10 cellular contexts compared by ENCODE assay signal in genomic region chr1:23563755-23564374, GRCh38. TPM values are rescaled to one million over a fixed set of nuclear protein-coding genes. Genes with fewer than 3 reads are reported as not detected.
A peak's percentile ranks its signal among the peaks of the same experiment; 100 is the strongest.
DNase-seq lines count a peak whose midpoint lies in the region; ATAC-seq, FAIRE-seq and TF ChIP-seq lines count a peak whose summit lies in the region.
"Had no signal": no experiment of that assay in that cellular context is flagged by ENCODE, and none has a peak within 500 bp of the region (broad histone marks: within the 10 kb centered on the region; RNA-seq: fewer than 3 reads in every experiment).

No MANE protein-coding gene starts in this region.

- no peak for TF ChIP-seq POLR2A in heart left ventricle (IDR thresholded peaks at IDR 0.05)
- no peak for TF ChIP-seq POLR2A in vagina (IDR thresholded peaks at IDR 0.05)

- intact Hi-C loops in heart left ventricle (cut with DNase I) = no loop called here
- intact Hi-C loops in Right ventricle myocardium superior (cut with DNase I) = loop anchor here (5.0 kb wide), 1 partner anchor 73 kb away; no protein-coding TSS in a partner anchor
- intact Hi-C loops in vagina (cut with DNase I) = no loop called here
- intact Hi-C loops in pancreas (cut with DNase I) = no loop called here

- peaks cover 10% of the 10 kb centered on the region for H3K4me1 Mint-ChIP-seq in stimulated activated effector memory CD8-positive, alpha-beta T cell treated with anti-CD3 and anti-CD28 coated beads, Interleukin-12 subunit alpha, Interleukin-12 subunit beta, amount 100 ng/mL, for 72 hours

- H3K9me3 ChIP-seq in heart left ventricle (no peaks in the 10 kb centered on the region), esophagus (ENCODE audit: control insufficient read depth in 2 of 2, insufficient read depth in 1 of 2, low read depth in 1 of 2, low read length in 1 of 2) (no peaks in the 10 kb centered on the region), osteoblast (ENCODE audit: low read depth, low read length) (no peaks in the 10 kb centered on the region), vagina (no peaks in the 10 kb centered on the region), pancreas (no peaks in the 10 kb centered on the region)

- H3K4me1 ChIP-seq in heart left ventricle (peaks cover 4 to 67% (median 43%) of the 10 kb centered on the region in 12 donors), esophagus (ENCODE audit: control insufficient read depth in 2 of 2, insufficient read depth in 2 of 2, low read length in 1 of 2) (peaks cover 0 to 3% of the 10 kb centered on the region in 2 donors), osteoblast (ENCODE audit: insufficient read depth, low read length) (peaks cover 48% of the 10 kb centered on the region), vagina (peaks cover 42% of the 10 kb centered on the region), pancreas (peaks cover 8 to 34% (median 11%) of the 10 kb centered on the region in 3 donors)

- no peaks in the 10 kb centered on the region for H3K9me3 Mint-ChIP-seq in stimulated activated effector memory CD8-positive, alpha-beta T cell treated with anti-CD3 and anti-CD28 coated beads, Interleukin-12 subunit alpha, Interleukin-12 subunit beta, amount 100 ng/mL, for 72 hours

- no peak for FAIRE-seq in pancreas (lab: Jason Lieb, UNC)

- no peak overlapping the region for H3K4me3 Mint-ChIP-seq in stimulated activated effector memory CD8-positive, alpha-beta T cell treated with anti-CD3 and anti-CD28 coated beads, Interleukin-12 subunit alpha, Interleukin-12 subunit beta, amount 100 ng/mL, for 72 hours

- H3K4me2 ChIP-seq in osteoblast (ENCODE audit: insufficient read depth, low read length) = no peak overlapping the region

- peaks cover 4% of the 10 kb centered on the region for H3K79me2 ChIP-seq in osteoblast (ENCODE audit: insufficient read depth, low read length)

- WGBS in heart left ventricle, 4 donors = 88 to 100% (median 95%) methylated on average over 3 of the region's 3 CpGs
- 90 to 96% methylated on average over 3 of the region's 3 CpGs for WGBS in esophagus, 2 donors
- WGBS in pancreas, 2 donors = 62 to 63% methylated on average over 3 of the region's 3 CpGs

- H3K36me3 ChIP-seq in heart left ventricle (no peaks in the 10 kb centered on the region), esophagus (ENCODE audit: control insufficient read depth in 2 of 2, insufficient read depth in 2 of 2, low read length in 1 of 2) (no peaks in the 10 kb centered on the region), osteoblast (ENCODE audit: insufficient read depth, low read length) (no peaks in the 10 kb centered on the region), vagina (no peaks in the 10 kb centered on the region), pancreas (no peaks in the 10 kb centered on the region)

- TF ChIP-seq CTCF in heart left ventricle (IDR thresholded peaks at IDR 0.05) (no peak), osteoblast (IDR thresholded peaks at IDR 0.05; ENCODE audit: extremely low read depth, low read depth, low read length) (no peak), vagina (IDR thresholded peaks at IDR 0.05) (no peak), pancreas (IDR thresholded peaks at IDR 0.05) (no peak)

- peaks cover 2% of the 10 kb centered on the region for H4K20me1 ChIP-seq in osteoblast (ENCODE audit: insufficient read depth, low read length)

- no peak for DNase-seq in heart left ventricle
- no peak for DNase-seq in Right ventricle myocardium superior
- no peak for DNase-seq in osteoblast (ENCODE audit: insufficient read length, low spot score, missing footprints)
- no peak for DNase-seq in vagina (ENCODE audit: extremely low spot score in 2 of 2)
- no peak for DNase-seq in stimulated activated effector memory CD8-positive, alpha-beta T cell treated with anti-CD3 and anti-CD28 coated beads, Interleukin-12 subunit alpha, Interleukin-12 subunit beta, amount 100 ng/mL, for 72 hours (ENCODE audit: low spot score in 2 of 2)
- DNase-seq in pancreas = no peak
- DNase-seq: glutamatergic neuron, NCI-H1092 treated with DMSO at 0.1 percent for 48 hours had no signal

- H3K27ac ChIP-seq in heart left ventricle (peak overlapping the region; percentile 83 to 97 (median 94)), esophagus (ENCODE audit: low read depth in 2 of 2, low read length in 1 of 2) (peak overlapping the region; percentile 62 to 70), osteoblast (ENCODE audit: low read depth, low read length) (peak overlapping the region; percentile 97), vagina (peak overlapping the region; percentile 86), pancreas (no peak overlapping the region)

- no peak overlapping the region for H3K4me3 ChIP-seq in heart left ventricle
- H3K4me3 ChIP-seq in esophagus (ENCODE audit: low read depth in 1 of 2, low read length in 2 of 2) = no peak overlapping the region
- H3K4me3 ChIP-seq in osteoblast (ENCODE audit: insufficient read depth, low read length) = no peak overlapping the region
- H3K4me3 ChIP-seq in vagina = no peak overlapping the region
- no peak overlapping the region for H3K4me3 ChIP-seq in pancreas

- peaks cover 4% of the 10 kb centered on the region for H3K36me3 Mint-ChIP-seq in stimulated activated effector memory CD8-positive, alpha-beta T cell treated with anti-CD3 and anti-CD28 coated beads, Interleukin-12 subunit alpha, Interleukin-12 subunit beta, amount 100 ng/mL, for 72 hours

- H3K27me3 ChIP-seq in heart left ventricle (peaks cover 0 to 8% (median 0%) of the 10 kb centered on the region in 9 donors), esophagus (ENCODE audit: control insufficient read depth in 1 of 2, insufficient read depth in 2 of 2, low read length in 2 of 2) (no peaks in the 10 kb centered on the region), osteoblast (ENCODE audit: insufficient read depth, low read length) (no peaks in the 10 kb centered on the region), vagina (no peaks in the 10 kb centered on the region), pancreas (no peaks in the 10 kb centered on the region)

- no peak overlapping the region for H2AFZ ChIP-seq in osteoblast (ENCODE audit: low read length)

- H3K27ac Mint-ChIP-seq in stimulated activated effector memory CD8-positive, alpha-beta T cell treated with anti-CD3 and anti-CD28 coated beads, Interleukin-12 subunit alpha, Interleukin-12 subunit beta, amount 100 ng/mL, for 72 hours = no peak overlapping the region

- no peak for ATAC-seq in heart left ventricle
- no peak for ATAC-seq in Right ventricle myocardium superior (ENCODE audit: poor library complexity)
- no peak for ATAC-seq in stimulated activated effector memory CD8-positive, alpha-beta T cell treated with anti-CD3 and anti-CD28 coated beads, Interleukin-12 subunit alpha, Interleukin-12 subunit beta, amount 100 ng/mL, for 72 hours
- ATAC-seq in GM21786 (IDR thresholded peaks at IDR 0.05; ENCODE audit: unreplicated experiment) = no peak
- no peak for ATAC-seq in pancreas

RNA-seq across cellular contexts. Expression of gene ID3, which starts 4.6 kb away (rescaled TPM):
- total RNA-seq in heart left ventricle (100 to 1,000 TPM in 3 of 9 donors, 10 to 100 TPM in 6; 57.5 to 185 (median 91.0) TPM), Right ventricle myocardium superior (73.0 TPM), osteoblast (177 and 240 TPM in 2 replicates), vagina (358 TPM), pancreas (10 to 100 TPM; 16.6 to 54.0 (median 31.2) TPM)
- polyA plus RNA-seq in heart left ventricle (100 to 1,000 TPM in 1 of 2 donors, 10 to 100 TPM in 1; 55.3 to 153 TPM), esophagus (10 to 100 TPM; 24.4 to 44.2 TPM), pancreas (10 to 100 TPM; 40.1 to 51.9 TPM)

RNA-seq across cellular contexts. Expression of gene E2F2, which starts 32.8 kb away (rescaled TPM):
- total RNA-seq in heart left ventricle (1 to 10 TPM in 1 of 9 donors, under 1 TPM in 7, not detected in 1; 0.07 to 2.7 (median 0.21) TPM), Right ventricle myocardium superior (0.35 TPM), osteoblast (under 0.01 and 0.29 TPM in 2 replicates), vagina (2.9 TPM), pancreas (under 1 TPM in 4 of 6 donors, not detected in 2; 0.14 to 0.40 (median 0.20) TPM)
- polyA plus RNA-seq in heart left ventricle (under 1 TPM; 0.04 to 0.12 TPM), esophagus (1 to 10 TPM; 5.4 to 7.4 TPM), pancreas (under 1 TPM; 0.04 to 0.05 TPM)

Comparison
In these comparisons a context has a peak if more than half of its experiments do, and no peak if none do; other contexts are left out.
1. H3K27ac ChIP-seq: peak in heart left ventricle (12 of 12), esophagus (2 of 2), osteoblast (single experiment) and vagina (single experiment); none in pancreas (0 of 4).